ENCODE assay signal across 1 cellular context in genomic region chr9:34446468-34446891, GRCh38.
TF ChIP-seq lines count a peak whose summit lies in the region.

No MANE protein-coding gene starts in this region.

TF ChIP-seq in IMR-90, 13 proteins besides CTCF, POLR2A, EP300 and RAD21:
- TF ChIP-seq BHLHE40 (IDR thresholded peaks at IDR 0.05; ENCODE audit: low read depth, low read length) (0 out of 2 replicates have a peak, but pooled peaks have one; percentile 10), ELK1 (IDR thresholded peaks at IDR 0.05; ENCODE audit: borderline replicate concordance, low read depth, low read length) (no peak), MAZ (IDR thresholded peaks at IDR 0.05; ENCODE audit: borderline replicate concordance, low read depth, low read length) (no peak), NFE2L2 (IDR thresholded peaks at IDR 0.05; ENCODE audit: low read depth, low read length) (no peak), SMC3 (IDR thresholded peaks at IDR 0.05; ENCODE audit: low read depth, low read length) (no peak), CHD1 (IDR thresholded peaks at IDR 0.05; ENCODE audit: low read depth, low read length) (no peak), RFX5 (IDR thresholded peaks at IDR 0.05; ENCODE audit: low read depth, low read length) (no peak)
